Comparison of ENCODE assay signal across 8 cellular contexts in the genomic region with DNA sequence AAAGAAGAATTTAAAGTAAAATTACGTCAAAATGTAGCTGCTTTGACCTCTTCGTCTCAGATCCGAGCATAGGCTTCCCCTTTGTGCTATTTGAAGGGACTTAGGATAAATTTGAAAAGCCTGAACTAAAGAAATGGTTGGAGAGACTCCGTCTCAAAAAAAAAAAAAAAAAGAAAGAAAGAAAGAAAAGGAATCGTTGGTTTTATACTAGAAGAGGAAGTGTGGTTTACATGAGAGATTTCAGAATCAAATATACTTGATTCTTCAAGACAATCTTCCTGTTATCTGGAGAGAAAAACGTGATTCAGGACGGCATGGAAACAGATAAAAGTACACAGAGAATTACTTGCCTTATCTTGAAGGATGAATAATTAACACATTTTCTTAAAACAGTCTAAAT. TPM values are rescaled to one million over a fixed set of nuclear protein-coding genes. Genes with fewer than 3 reads are reported as not detected.
DNase-seq lines count a peak whose midpoint lies in the region; ATAC-seq and TF ChIP-seq lines count a peak whose summit lies in the region.

No MANE protein-coding gene starts in this region.

- POLR2A ChIA-PET in BJ (lab: Charles Lee): no interaction called here

- peak overlapping the region; percentile 91 to 93 for H3K27ac Mint-ChIP-seq in natural killer cell

- H3K4me1 ChIP-seq in colonic mucosa: peaks cover 5% of the 10 kb centered on the region

- peaks cover 48 to 51% of the 10 kb centered on the region in 2 donors for H3K4me1 Mint-ChIP-seq in natural killer cell

- peaks cover 19 to 24% of the 10 kb centered on the region in 2 donors for H3K27me3 Mint-ChIP-seq in natural killer cell (ENCODE audit: low read depth in 2 of 2)

- intact Hi-C loops in colonic mucosa (cut with DNase I) (no loop called here), natural killer cell (cut with micrococcal nuclease) (no loop called here)

- H3K27me3 ChIP-seq in BJ (ENCODE audit: control insufficient read depth, insufficient read depth, low read length) (no peaks in the 10 kb centered on the region), MG63 (no peaks in the 10 kb centered on the region), colonic mucosa (no peaks in the 10 kb centered on the region)

- peaks cover 12 to 17% of the 10 kb centered on the region in 2 donors for H3K9me3 Mint-ChIP-seq in natural killer cell

- H3K9me3 ChIP-seq in MG63: peaks cover 26% of the 10 kb centered on the region
- H3K9me3 ChIP-seq in colonic mucosa: no peaks in the 10 kb centered on the region

- DNase-seq in BJ (ENCODE audit: low read depth) (no peak), MG63 (no peak), colonic mucosa (no peak), natural killer cell (no peak), NCI-H2227 (lab: John Stamatoyannopoulos, UW; ENCODE audit: unreplicated experiment) (no peak), pons (ENCODE audit: low spot score) (no peak), cerebellar cortex (ENCODE audit: low spot score) (no peak)

- H3K9ac ChIP-seq in colonic mucosa (ENCODE audit: low read depth in 2 of 2, low read length in 2 of 2): peak overlapping the region; percentile 64 to 90

- peak overlapping the region; percentile 98 for H3K4me3 Mint-ChIP-seq in natural killer cell

- peak overlapping the region; percentile 10 for H3K27ac ChIP-seq in colonic mucosa

- H3K4me3 ChIP-seq in BJ (ENCODE audit: low read depth, low read length) (peak overlapping the region; percentile 71), MG63 (peak overlapping the region; percentile 70), colonic mucosa (peak overlapping the region; percentile 67)

- no peak for ATAC-seq in natural killer cell
- no peak for ATAC-seq in GM18873 (IDR thresholded peaks at IDR 0.05; ENCODE audit: low FRiP score, unreplicated experiment)

- TF ChIP-seq CTCF in BJ (IDR thresholded peaks at IDR 0.05; ENCODE audit: insufficient read depth, low read depth, low read length) (no peak), colonic mucosa (IDR thresholded peaks at IDR 0.05) (no peak), natural killer cell (IDR thresholded peaks at IDR 0.05) (no peak)

- H3K36me3 ChIP-seq in BJ (ENCODE audit: control insufficient read depth, insufficient read depth, low read length) (no peaks in the 10 kb centered on the region), MG63 (no peaks in the 10 kb centered on the region), colonic mucosa (no peaks in the 10 kb centered on the region)

- CTCF ChIA-PET in BJ (lab: Yijun Ruan, JAX): no interaction called here

- H3K36me3 Mint-ChIP-seq in natural killer cell: peaks cover 16% of the 10 kb centered on the region

RNA-seq across cellular contexts. Expression of gene ZNF780B, which starts 0.5 kb away (rescaled TPM):
- 2.3 and 7.4 TPM in 2 replicates for polyA plus RNA-seq in BJ (2011; rRNA removed)
- 9.3 and 11.9 TPM in 2 replicates for polyA minus RNA-seq in BJ (2011; rRNA and poly(A)+ RNA removed)
- 1.3 and 3.6 TPM in 2 replicates for total RNA-seq in MG63 (2014; rRNA removed; shearing (Covaris generic); ENCODE audit: low replicate concordance)
- total RNA-seq in colonic mucosa (10 to 100 TPM; 14.3 to 21.7 TPM), natural killer cell (10 to 100 TPM; 14.1 to 19.2 (median 17.2) TPM)

RNA-seq across cellular contexts. Expression of gene ZNF780A, which starts 34.2 kb away (rescaled TPM):
- 4.2 and 8.1 TPM in 2 replicates for polyA plus RNA-seq in BJ (2011; rRNA removed)
- 5.8 and 7.7 TPM in 2 replicates for polyA minus RNA-seq in BJ (2011; rRNA and poly(A)+ RNA removed)
- 1.5 and 61.0 TPM in 2 replicates for total RNA-seq in MG63 (2014; rRNA removed; shearing (Covaris generic); ENCODE audit: low replicate concordance)
- total RNA-seq in colonic mucosa: 10 to 100 TPM; 13.1 to 13.4 TPM
- total RNA-seq in natural killer cell: 10 to 100 TPM; 15.1 to 17.0 (median 16.0) TPM

RNA-seq across cellular contexts. Expression of gene ZNF546, which starts 59.6 kb away (rescaled TPM):
- polyA plus RNA-seq in BJ (2011; rRNA removed): 1.4 and 1.9 TPM in 2 replicates
- 2.9 and 5.2 TPM in 2 replicates for polyA minus RNA-seq in BJ (2011; rRNA and poly(A)+ RNA removed)
- total RNA-seq in MG63 (2014; rRNA removed; shearing (Covaris generic); ENCODE audit: low replicate concordance): 2.2 and 5.7 TPM in 2 replicates
- total RNA-seq in colonic mucosa: 1 to 10 TPM; 1.1 to 1.3 TPM
- total RNA-seq in natural killer cell: 1 to 10 TPM; 3.3 to 4.0 (median 3.8) TPM
